ENCODE assay signal across 21 cellular contexts in genomic region chr9:17556935-17557334, GRCh38. TPM values are rescaled to one million over a fixed set of nuclear protein-coding genes. Genes with fewer than 3 reads are reported as not detected.
"Had no signal": no experiment of that assay in that cellular context is flagged by ENCODE, and none has a peak within 500 bp of the region (broad histone marks: within the 10 kb centered on the region; RNA-seq: fewer than 3 reads in every experiment).

No MANE protein-coding gene starts in this region.

- H3K27me3 ChIP-seq: SJSA1 had no signal

- H3K27ac ChIP-seq: SJSA1, SK-N-MC had no signal

- DNase-seq: KBM-7, MV-4-11, NCI-H1048, NCI-H1105, NCI-H1417, NCI-H1436 treated with DMSO at 0.1 percent for 48 hours, NCI-H1694, NCI-H187 treated with DMSO at 0.1 percent for 48 hours, NCI-H2029 treated with DMSO at 0.1 percent for 48 hours, NCI-H2171 treated with DMSO at 0.1 percent for 48 hours, NCI-H345, NCI-H446 treated with DMSO at 0.1 percent for 48 hours, NCI-H69, NCI-H774, Right ventricle myocardium superior, RPMI8226, SIG-M5 had no signal

- H3K36me3 ChIP-seq: SJSA1 had no signal

- H3K4me3 ChIP-seq: SJSA1, SK-N-MC had no signal

- H3K9me3 ChIP-seq: SJSA1 had no signal

- H3K4me1 ChIP-seq: SJSA1 had no signal

RNA-seq across cellular contexts. Expression of gene SH3GL2, which starts 21.9 kb away (rescaled TPM):
- total RNA-seq: LHCN-M2, MCF 10A, Right ventricle myocardium superior had no signal
